Comparison of ENCODE assay signal across 8 cellular contexts in the genomic region with DNA sequence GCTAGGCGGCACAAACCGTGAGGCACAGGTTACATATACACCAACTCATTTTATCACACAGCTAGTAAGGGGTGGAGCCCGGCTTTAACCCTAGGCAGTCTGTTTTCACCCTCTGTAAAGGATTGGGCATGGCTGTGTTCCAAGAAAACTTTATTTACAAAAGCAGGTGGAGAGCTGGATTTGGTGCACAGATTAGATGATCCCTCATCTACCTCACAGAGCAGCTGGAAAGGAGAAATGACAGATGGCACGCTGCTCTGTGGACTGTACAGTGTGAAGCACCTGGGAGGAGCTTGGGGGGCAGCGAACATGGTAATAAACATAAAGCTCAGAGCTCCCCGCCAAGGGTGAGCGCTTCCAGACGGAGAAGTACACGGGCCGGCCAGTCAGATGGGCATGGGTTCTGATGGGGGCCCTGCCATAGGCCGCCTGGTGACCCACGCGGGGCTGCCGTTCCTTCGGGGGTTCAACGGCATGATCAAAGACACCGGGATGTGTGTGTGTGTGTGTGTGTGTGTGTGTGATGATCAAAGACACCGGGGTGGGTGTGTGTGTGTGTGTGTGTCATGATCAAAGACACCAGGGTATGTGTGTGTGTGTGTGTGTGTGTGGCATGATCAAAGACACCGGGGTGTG. TPM values are rescaled to one million over a fixed set of nuclear protein-coding genes. Genes with fewer than 3 reads are reported as not detected.
A peak's percentile ranks its signal among the peaks of the same experiment; 100 is the strongest.
DNase-seq lines count a peak whose midpoint lies in the region; ATAC-seq and TF ChIP-seq lines count a peak whose summit lies in the region.

No MANE protein-coding gene starts in this region.

- no peak for TF ChIP-seq CTCF in mucosa of descending colon (IDR thresholded peaks at IDR 0.05)

- H3K9me3 ChIP-seq in mucosa of descending colon = no peaks in the 10 kb centered on the region

- peaks cover 9% of the 10 kb centered on the region for H3K4me1 ChIP-seq in mucosa of descending colon (ENCODE audit: low read depth)

- peak in 1 of 2 donors; percentile 4 for ATAC-seq in activated T-cell treated with anti-CD3 and anti-CD28 coated beads, Interleukin-2, amount 50 U/mL, for 4 hours
- ATAC-seq in mucosa of descending colon (peak; percentile 71), HG02763 (IDR thresholded peaks at IDR 0.05; ENCODE audit: unreplicated experiment) (no peak), GM18517 (IDR thresholded peaks at IDR 0.05; ENCODE audit: unreplicated experiment) (no peak)

- DNase-seq in DMS 273 (lab: John Stamatoyannopoulos, UW; ENCODE audit: unreplicated experiment) (peak; percentile 99), NCI-H2171 (lab: John Stamatoyannopoulos, UW) (peak; percentile 95), mucosa of descending colon (peak; percentile 69 to 81 (median 74)), 8988T (no peak), OCI-M1 (lab: John Stamatoyannopoulos, UW) (no peak)
- DNase-seq in activated T-cell treated with anti-CD3 and anti-CD28 coated beads, Interleukin-2, amount 50 U/mL, for 4 hours = peak; percentile 18

- intact Hi-C loops in mucosa of descending colon (cut with DNase I, micrococcal nuclease) = no loop called here

- peaks cover 8% of the 10 kb centered on the region for H3K36me3 Mint-ChIP-seq in activated T-cell treated with anti-CD3 and anti-CD28 coated beads, Interleukin-2, amount 50 U/mL, for 4 hours (ENCODE audit: insufficient read depth)

- no peak overlapping the region for H3K4me3 ChIP-seq in mucosa of descending colon

- H3K36me3 ChIP-seq in mucosa of descending colon (ENCODE audit: low read depth) = no peaks in the 10 kb centered on the region

- H3K4me1 Mint-ChIP-seq in activated T-cell treated with anti-CD3 and anti-CD28 coated beads, Interleukin-2, amount 50 U/mL, for 4 hours (ENCODE audit: low read depth) = peaks cover 23% of the 10 kb centered on the region

- H3K27me3 Mint-ChIP-seq in activated T-cell treated with anti-CD3 and anti-CD28 coated beads, Interleukin-2, amount 50 U/mL, for 4 hours (ENCODE audit: low read depth) = no peaks in the 10 kb centered on the region

- peak overlapping the region; percentile 92 for H3K4me3 Mint-ChIP-seq in activated T-cell treated with anti-CD3 and anti-CD28 coated beads, Interleukin-2, amount 50 U/mL, for 4 hours

- no peaks in the 10 kb centered on the region for H3K9me3 Mint-ChIP-seq in activated T-cell treated with anti-CD3 and anti-CD28 coated beads, Interleukin-2, amount 50 U/mL, for 4 hours

RNA-seq across cellular contexts. Expression of a gene that starts 0.9 kb away (rescaled TPM):
- total RNA-seq in activated T-cell treated with anti-CD3 and anti-CD28 coated beads, Interleukin-2, amount 50 U/mL, for 4 hours = 10 to 100 TPM; 13.6 to 19.3 (median 16.4) TPM
- 10 to 100 TPM; 16.2 to 25.2 (median 18.4) TPM for total RNA-seq in mucosa of descending colon

Comparison
In these comparisons a context has a peak if more than half of its experiments do, and no peak if none do; other contexts are left out.
1. DNase-seq: peak in DMS 273 (single experiment), NCI-H2171 (single experiment), activated T-cell treated with anti-CD3 and anti-CD28 coated beads, Interleukin-2, amount 50 U/mL, for 4 hours (single experiment) and mucosa of descending colon (3 of 3); none in 8988T (single experiment) and OCI-M1 (single experiment).